ENCODE assay signal across 8 cellular contexts in the genomic region with DNA sequence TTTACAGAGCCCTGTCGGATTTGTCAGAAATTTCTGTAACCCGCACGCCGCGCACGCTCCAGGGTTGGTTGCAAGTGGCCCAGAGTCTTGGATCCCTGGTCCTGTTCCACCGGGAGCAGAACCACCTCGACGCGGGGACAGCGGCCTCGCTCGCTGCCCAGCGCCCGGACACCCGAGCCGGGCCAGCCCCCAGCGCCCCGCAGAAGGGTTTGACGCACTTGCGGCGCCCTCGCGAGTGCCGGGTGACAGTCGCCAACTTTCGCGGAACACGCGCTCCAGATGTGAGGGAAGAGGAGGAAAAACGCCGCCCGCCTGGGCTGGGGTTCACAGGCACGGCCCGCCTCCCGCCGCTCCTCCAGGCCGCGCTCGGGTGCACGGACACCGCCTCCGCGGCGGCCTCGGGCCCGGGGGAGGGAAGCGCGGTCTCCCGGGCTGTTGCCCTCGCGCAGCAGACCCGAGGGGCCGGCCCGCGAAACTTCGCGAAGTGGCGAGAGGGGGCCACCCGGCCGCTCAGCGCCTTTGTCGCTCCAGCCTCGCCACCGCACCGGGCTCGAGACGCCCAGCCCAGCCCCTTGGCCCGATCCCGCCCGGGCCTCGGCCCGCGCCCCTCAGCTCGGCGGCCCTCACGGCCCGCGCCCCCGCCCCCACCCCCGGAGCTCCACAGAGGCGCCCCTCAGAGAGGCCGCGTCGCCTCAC. TPM values are rescaled to one million over a fixed set of nuclear protein-coding genes. Genes with fewer than 3 reads are reported as not detected.
A peak's percentile ranks its signal among the peaks of the same experiment; 100 is the strongest.
DNase-seq lines count a peak whose midpoint lies in the region; ATAC-seq and TF ChIP-seq lines count a peak whose summit lies in the region.

No MANE protein-coding gene starts in this region.

- TF ChIP-seq CTCF in 22Rv1 (IDR thresholded peaks at IDR 0.05), result no peak

- H3K27me3 ChIP-seq in SJSA1 (replicated peaks), result no peaks in the 10 kb centered on the region
- H3K27me3 ChIP-seq in iPS-15b (ENCODE audit: control insufficient read depth, insufficient read depth, low read length), result no peaks in the 10 kb centered on the region

- peak overlapping the region; percentile 66 for H3K27ac ChIP-seq in 22Rv1
- peak overlapping the region; percentile 72 for H3K27ac ChIP-seq in SJSA1

- intact Hi-C loops in sciatic nerve (cut with DNase I), result no loop called here

- H3K36me3 ChIP-seq in SJSA1 (peaks cover 33% of the 10 kb centered on the region), iPS-15b (ENCODE audit: control insufficient read depth, insufficient read depth, low read length) (peaks cover 4% of the 10 kb centered on the region)

- peak overlapping the region; percentile 99 for H3K4me3 ChIP-seq in SJSA1
- peak overlapping the region; percentile 67 for H3K4me3 ChIP-seq in iPS-15b (ENCODE audit: low read depth, low read length)

- peak overlapping the region; percentile 76 for H3K9ac ChIP-seq in iPS-15b (ENCODE audit: low read depth, low read length)

- 0 out of 2 replicates have a peak, but pooled peaks cover 2% of the 10 kb centered on the region for H3K9me3 ChIP-seq in SJSA1 (replicated peaks)
- no peaks in the 10 kb centered on the region for H3K9me3 ChIP-seq in iPS-15b (ENCODE audit: control insufficient read depth, insufficient read depth, low read length)

- DNase-seq in SJSA1 (ENCODE audit: low read depth in 1 of 2, low spot score in 2 of 2) (peak; percentile 49 to 73), astrocyte of the hippocampus (ENCODE audit: low read depth, low spot score) (peak; percentile 54), sciatic nerve (ENCODE audit: low spot score) (peak; percentile 73), NCI-H446 (lab: John Stamatoyannopoulos, UW) (no peak)

- ATAC-seq in GM18511 (IDR thresholded peaks at IDR 0.05; ENCODE audit: unreplicated experiment) (peak; percentile 58), HG02973 (IDR thresholded peaks at IDR 0.05; ENCODE audit: unreplicated experiment) (peak; percentile 40), sciatic nerve (peak; percentile 55)

- H3K4me1 ChIP-seq in SJSA1 (replicated peaks), result peaks cover 7% of the 10 kb centered on the region
- H3K4me1 ChIP-seq in iPS-15b (ENCODE audit: control insufficient read depth, insufficient read depth, low read length), result no peaks in the 10 kb centered on the region

RNA-seq across cellular contexts. Expression of a gene that starts 0.5 kb away (rescaled TPM):
- total RNA-seq in SJSA1 (2014; rRNA removed; shearing (Covaris generic)), result 24.5 and 33.0 TPM in 2 replicates
- 41.7 TPM for total RNA-seq in sciatic nerve

Comparison
In these comparisons a context has a peak if more than half of its experiments do, and no peak if none do; other contexts are left out.
1. DNase-seq: peak in SJSA1 (2 of 2), astrocyte of the hippocampus (single experiment) and sciatic nerve (single experiment); none in NCI-H446 (0 of 2).
2. Peak in every context shown above with its lines, with median percentiles within 50 percentile points of each other: ATAC-seq.